Comparison of ENCODE assay signal across 16 cellular contexts in the genomic region with DNA sequence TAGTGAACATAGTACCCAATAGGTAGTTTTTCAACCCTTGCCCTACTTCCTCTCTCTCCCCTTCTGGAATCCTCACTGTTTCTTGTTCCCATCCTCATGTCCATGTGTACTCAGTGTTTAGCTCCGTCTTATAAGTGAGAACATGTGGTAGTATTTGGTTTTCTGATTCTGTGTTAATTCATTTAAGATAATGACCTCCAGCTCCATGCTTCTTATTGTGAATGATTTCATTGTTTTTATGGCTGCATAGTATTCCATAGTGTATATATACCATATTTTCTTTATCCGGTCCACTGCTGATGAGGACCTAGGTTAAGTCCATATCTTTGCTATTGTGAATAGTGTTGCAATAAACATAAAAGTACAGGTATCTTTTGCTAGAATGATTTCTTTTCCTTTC.
"Had no signal": no experiment of that assay in that cellular context is flagged by ENCODE, and none has a peak within 500 bp of the region (broad histone marks: within the 10 kb centered on the region; RNA-seq: fewer than 3 reads in every experiment).

No MANE protein-coding gene starts in this region.

- H3K27ac ChIP-seq: colonic mucosa, heart left ventricle, pancreas, thyroid gland, uterus, VCaP had no signal

- H3K9me3 ChIP-seq: colonic mucosa, heart left ventricle, left lung, pancreas, thyroid gland, uterus had no signal

- H3K36me3 ChIP-seq: colonic mucosa, left lung, pancreas, thyroid gland, uterus had no signal

- H3K4me3 ChIP-seq: colonic mucosa, heart left ventricle, left lung, pancreas, thyroid gland, uterus had no signal

- ATAC-seq: heart left ventricle, left lung, pancreas had no signal

- H3K4me1 ChIP-seq: colonic mucosa had no signal

- H3K4me3 Mint-ChIP-seq: neural crest cell had no signal

- DNase-seq: activated CD4-positive, alpha-beta T cell treated with anti-CD3 and anti-CD28 coated beads for 4 hours; activated naive CD4-positive, alpha-beta T cell treated with Interleukin-2 at 50 U/mL for 16 hours; caudate nucleus; colonic mucosa; effector CD4-positive, alpha-beta T cell; foreskin melanocyte; heart left ventricle; islet precursor cell; left lung; pancreas; stimulated activated CD4-positive, alpha-beta T cell treated with anti-CD3 and anti-CD28 coated beads, Interleukin-2, amount 100 ng/mL, for 48 hours; stimulated activated CD8-positive, alpha-beta memory T cell treated with anti-CD3 and anti-CD28 coated beads, Interleukin-4, amount 100 ng/mL, for 48 hours; thyroid gland; uterus had no signal

- H3K27me3 ChIP-seq: colonic mucosa, heart left ventricle, left lung, pancreas, thyroid gland, uterus had no signal

- H3K9me3 Mint-ChIP-seq: neural crest cell had no signal
